Comparison of ENCODE assay signal across 15 cellular contexts in the genomic region with DNA sequence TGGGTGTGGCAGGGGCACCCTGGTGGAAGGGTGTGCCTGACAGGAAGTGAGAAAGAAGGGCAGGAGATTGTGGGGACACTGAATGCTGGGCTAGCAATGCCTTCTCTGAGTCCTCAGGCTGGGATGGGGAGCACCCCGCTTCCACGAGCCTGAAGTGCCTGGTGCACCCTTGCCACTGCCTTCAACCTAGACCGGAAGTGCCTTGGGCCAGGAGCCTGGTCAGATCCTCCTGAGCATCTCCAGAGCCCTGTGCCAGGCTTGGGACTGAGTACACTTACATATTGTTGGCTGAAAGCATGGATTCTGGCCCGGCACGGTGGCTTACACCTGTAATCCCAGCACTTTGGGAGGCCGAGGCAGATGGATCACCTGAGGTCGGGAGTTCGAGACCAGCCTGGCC.
"Had no signal": no experiment of that assay in that cellular context is flagged by ENCODE, and none has a peak within 500 bp of the region (broad histone marks: within the 10 kb centered on the region; RNA-seq: fewer than 3 reads in every experiment).

No MANE protein-coding gene starts in this region.

- DNase-seq: activated CD4-positive, alpha-beta T cell treated with anti-CD3 and anti-CD28 coated beads for 36 hours; activated CD4-positive, alpha-beta T cell treated with anti-CD3 and anti-CD28 coated beads, Interleukin-2, amount 50 U/mL, for 48 hours; activated naive CD4-positive, alpha-beta T cell treated with anti-CD3 and anti-CD28 coated beads, Interleukin-2, amount 10 ng/mL, durations not matched to agents 7 days and 5 days; activated T-cell treated with anti-CD3 and anti-CD28 coated beads, Interleukin-2, amount 50 U/mL, for 24 hours; dermis blood vessel endothelial cell; effector memory CD4-positive, alpha-beta T cell; foreskin fibroblast; lower lobe of right lung; stimulated activated CD4-positive, alpha-beta T cell treated with anti-CD3 and anti-CD28 coated beads, Interleukin-4, amount 100 ng/mL, for 24 hours; stimulated activated naive CD4-positive, alpha-beta T cell; T-helper 17 cell; tibial artery had no signal

- H3K4me3 Mint-ChIP-seq: activated CD4-positive, alpha-beta T cell treated with anti-CD3 and anti-CD28 coated beads for 36 hours; activated naive CD4-positive, alpha-beta T cell treated with anti-CD3 and anti-CD28 coated beads, Interleukin-2, amount 10 ng/mL, durations not matched to agents 7 days and 5 days; activated T-cell treated with anti-CD3 and anti-CD28 coated beads, Interleukin-2, amount 50 U/mL, for 24 hours; nephron; T-helper 17 cell had no signal

- H3K9me3 ChIP-seq: lower lobe of right lung, tibial artery had no signal

- ATAC-seq: activated CD4-positive, alpha-beta T cell treated with anti-CD3 and anti-CD28 coated beads for 36 hours; lower lobe of right lung; T-helper 17 cell had no signal

- H3K9me3 Mint-ChIP-seq: activated naive CD4-positive, alpha-beta T cell treated with anti-CD3 and anti-CD28 coated beads, Interleukin-2, amount 10 ng/mL, durations not matched to agents 7 days and 5 days; activated T-cell treated with anti-CD3 and anti-CD28 coated beads, Interleukin-2, amount 50 U/mL, for 24 hours; activated T-helper 2 cell treated with anti-CD3 and anti-CD28 coated beads, Interferon-gamma antibody, Interleukin-2, Interleukin-4, amounts not matched to agents 10 μg/mL and 5 μg/mL and 100 μg/mL, durations not matched to agents 14 hours and 24 hours and 36 hours; nephron had no signal

- H3K36me3 ChIP-seq: lower lobe of right lung, tibial artery had no signal

- H3K27me3 Mint-ChIP-seq: activated CD4-positive, alpha-beta T cell treated with anti-CD3 and anti-CD28 coated beads for 36 hours; activated T-cell treated with anti-CD3 and anti-CD28 coated beads, Interleukin-2, amount 50 U/mL, for 24 hours; T-helper 17 cell had no signal

- H3K27ac ChIP-seq: lower lobe of right lung, tibial artery had no signal

- H3K27ac Mint-ChIP-seq: activated CD4-positive, alpha-beta T cell treated with anti-CD3 and anti-CD28 coated beads for 36 hours; activated naive CD4-positive, alpha-beta T cell treated with anti-CD3 and anti-CD28 coated beads, Interleukin-2, amount 10 ng/mL, durations not matched to agents 7 days and 5 days; activated T-cell treated with anti-CD3 and anti-CD28 coated beads, Interleukin-2, amount 50 U/mL, for 24 hours; activated T-helper 2 cell treated with anti-CD3 and anti-CD28 coated beads, Interferon-gamma antibody, Interleukin-2, Interleukin-4, amounts not matched to agents 10 μg/mL and 5 μg/mL and 100 μg/mL, durations not matched to agents 14 hours and 24 hours and 36 hours; nephron; T-helper 17 cell had no signal

- H3K4me3 ChIP-seq: lower lobe of right lung, smooth muscle cell, tibial artery had no signal

- H3K27me3 ChIP-seq: tibial artery had no signal

- H3K4me1 ChIP-seq: lower lobe of right lung had no signal

- H3K4me2 ChIP-seq: smooth muscle cell had no signal
